ENCODE assay signal across 25 cellular contexts in the genomic region with DNA sequence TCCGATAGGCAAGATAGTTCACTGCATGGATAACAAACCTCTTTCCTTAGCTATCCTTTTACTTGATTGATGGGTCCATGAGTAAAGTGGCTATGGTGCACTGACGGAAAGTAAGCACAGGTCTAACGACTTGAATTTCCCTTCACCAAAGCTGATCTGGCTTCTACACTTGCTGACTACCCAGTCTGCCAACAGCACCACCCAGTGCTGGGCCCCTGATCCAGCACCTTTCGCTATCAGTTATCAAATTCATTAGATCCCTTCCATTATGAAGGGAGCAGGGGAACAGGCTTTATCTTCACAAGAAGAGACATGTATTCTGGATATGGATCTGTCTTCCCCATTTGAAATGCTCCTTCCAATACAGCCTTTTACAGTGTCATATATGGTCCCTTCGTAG.
A peak's percentile ranks its signal among the peaks of the same experiment; 100 is the strongest.
DNase-seq lines count a peak whose midpoint lies in the region; TF ChIP-seq lines count a peak whose summit lies in the region.
"Had no signal": no experiment of that assay in that cellular context is flagged by ENCODE, and none has a peak within 500 bp of the region (broad histone marks: within the 10 kb centered on the region; RNA-seq: fewer than 3 reads in every experiment).

No MANE protein-coding gene starts in this region.

- peaks cover 10% of the 10 kb centered on the region for H3K4me1 Mint-ChIP-seq in type B pancreatic cell (ENCODE audit: unreplicated experiment)
- H3K4me1 Mint-ChIP-seq: activated B cell treated with CpG ODN at 0.5 μM for 24 hours; CD4-positive, CD25-positive, alpha-beta regulatory T cell; nephron had no signal

- H3K27me3 Mint-ChIP-seq in type B pancreatic cell = no peaks in the 10 kb centered on the region
- H3K27me3 Mint-ChIP-seq: activated B cell treated with CpG ODN at 0.5 μM for 24 hours; CD4-positive, CD25-positive, alpha-beta regulatory T cell had no signal

- no peaks in the 10 kb centered on the region for H3K9me3 ChIP-seq in left ventricle myocardium inferior (replicated peaks)
- no peaks in the 10 kb centered on the region for H3K9me3 ChIP-seq in right atrium auricular region
- H3K9me3 ChIP-seq: Peyer's patch, prostate gland, thyroid gland had no signal

- no peak overlapping the region for H3K27ac Mint-ChIP-seq in type B pancreatic cell
- H3K27ac Mint-ChIP-seq: activated B cell treated with CpG ODN at 0.5 μM for 24 hours; activated CD8-positive, alpha-beta T cell treated with anti-CD3 and anti-CD28 coated beads for 36 hours; CD4-positive, CD25-positive, alpha-beta regulatory T cell; nephron had no signal

- intact Hi-C loops in left ventricle myocardium inferior (cut with micrococcal nuclease) = no loop called here
- intact Hi-C loops in head of caudate nucleus (cut with DNase I) = no loop called here

- no peaks in the 10 kb centered on the region for H3K36me3 Mint-ChIP-seq in type B pancreatic cell
- H3K36me3 Mint-ChIP-seq: CD4-positive, CD25-positive, alpha-beta regulatory T cell had no signal

- H3K4me3 Mint-ChIP-seq in type B pancreatic cell = no peak overlapping the region
- H3K4me3 Mint-ChIP-seq: activated B cell treated with CpG ODN at 0.5 μM for 24 hours; activated CD8-positive, alpha-beta T cell treated with anti-CD3 and anti-CD28 coated beads for 36 hours; CD4-positive, CD25-positive, alpha-beta regulatory T cell; nephron had no signal

- no peak overlapping the region for H3K4me3 ChIP-seq in left ventricle myocardium inferior
- H3K4me3 ChIP-seq in right atrium auricular region = no peak overlapping the region
- H3K4me3 ChIP-seq: GM23248, Peyer's patch, prostate gland, SK-N-MC, thyroid gland had no signal

- peak; percentile 58 for TF ChIP-seq CTCF in left ventricle myocardium inferior (IDR thresholded peaks at IDR 0.05; ENCODE audit: borderline replicate concordance)
- TF ChIP-seq CTCF in right atrium auricular region (IDR thresholded peaks at IDR 0.05) = peak in 1 of 2 donors; percentile 54
- TF ChIP-seq CTCF in type B pancreatic cell (conservative IDR thresholded peaks at IDR 0.05) = peak; percentile 25

- H3K4me1 ChIP-seq in left ventricle myocardium inferior = no peaks in the 10 kb centered on the region
- no peaks in the 10 kb centered on the region for H3K4me1 ChIP-seq in right atrium auricular region
- H3K4me1 ChIP-seq: Peyer's patch, prostate gland had no signal

- H3K27ac ChIP-seq in left ventricle myocardium inferior (replicated peaks) (no peak overlapping the region), right atrium auricular region (no peak overlapping the region)
- H3K27ac ChIP-seq: GM23248, Peyer's patch, prostate gland, SK-N-MC, thyroid gland had no signal

- DNase-seq in left ventricle myocardium inferior = peak; percentile 14
- no peak for DNase-seq in right atrium auricular region (ENCODE audit: low spot score)
- peak; percentile 7 for DNase-seq in NCI-H748 treated with DMSO at 0.1 percent for 48 hours (lab: John Stamatoyannopoulos, UW)
- peak in 35 of 42 donors; percentile 2 to 77 (median 40) for DNase-seq in head of caudate nucleus
- DNase-seq in type B pancreatic cell (ENCODE audit: extremely low spot score, unreplicated experiment) = no peak
- no peak for DNase-seq in NCI-H446 (lab: John Stamatoyannopoulos, UW)
- no peak for DNase-seq in SW 1271 (lab: John Stamatoyannopoulos, UW)
- DNase-seq in activated CD8-positive, alpha-beta memory T cell treated with anti-CD3 and anti-CD28 coated beads, Interleukin-2, amount 50 U/mL, for 48 hours = no peak
- DNase-seq: activated B cell treated with CpG ODN at 0.5 μM for 24 hours; activated CD8-positive, alpha-beta T cell treated with anti-CD3 and anti-CD28 coated beads for 36 hours; activated naive CD4-positive, alpha-beta T cell treated with Interleukin-2 at 50 U/mL for 16 hours; activated T-cell treated with anti-CD3 and anti-CD28 coated beads, Interleukin-2, amount 50 U/mL, for 1 hour; CD4-positive, CD25-positive, alpha-beta regulatory T cell; foreskin fibroblast; GM23248; KG1; NCI-H1048; NCI-H2081; Peyer's patch; stimulated activated CD4-positive, alpha-beta T cell treated with anti-CD3 and anti-CD28 coated beads, Interleukin-2, amount 100 ng/mL, for 24 hours; stimulated activated naive CD4-positive, alpha-beta T cell; thyroid gland had no signal

- H3K9me3 Mint-ChIP-seq in type B pancreatic cell = no peaks in the 10 kb centered on the region
- H3K9me3 Mint-ChIP-seq: activated B cell treated with CpG ODN at 0.5 μM for 24 hours; activated CD8-positive, alpha-beta T cell treated with anti-CD3 and anti-CD28 coated beads for 36 hours had no signal

- H3K27me3 ChIP-seq in left ventricle myocardium inferior (ENCODE audit: low read depth) (peaks cover 21% of the 10 kb centered on the region), right atrium auricular region (no peaks in the 10 kb centered on the region)
- H3K27me3 ChIP-seq: Peyer's patch, thyroid gland had no signal

- H3K36me3 ChIP-seq in left ventricle myocardium inferior = no peaks in the 10 kb centered on the region
- no peaks in the 10 kb centered on the region for H3K36me3 ChIP-seq in right atrium auricular region
- H3K36me3 ChIP-seq: Peyer's patch, prostate gland, thyroid gland had no signal

Comparison
In these comparisons a context has a peak if more than half of its experiments do, and no peak if none do; other contexts are left out.
1. DNase-seq: peak in left ventricle myocardium inferior (single experiment), NCI-H748 treated with DMSO at 0.1 percent for 48 hours (single experiment) and head of caudate nucleus (35 of 42); none in right atrium auricular region (single experiment), type B pancreatic cell (single experiment), NCI-H446 (0 of 2), SW 1271 (0 of 2) and activated CD8-positive, alpha-beta memory T cell treated with anti-CD3 and anti-CD28 coated beads, Interleukin-2, amount 50 U/mL, for 48 hours (single experiment).